ENCODE assay signal across 1 cellular context in the genomic region with DNA sequence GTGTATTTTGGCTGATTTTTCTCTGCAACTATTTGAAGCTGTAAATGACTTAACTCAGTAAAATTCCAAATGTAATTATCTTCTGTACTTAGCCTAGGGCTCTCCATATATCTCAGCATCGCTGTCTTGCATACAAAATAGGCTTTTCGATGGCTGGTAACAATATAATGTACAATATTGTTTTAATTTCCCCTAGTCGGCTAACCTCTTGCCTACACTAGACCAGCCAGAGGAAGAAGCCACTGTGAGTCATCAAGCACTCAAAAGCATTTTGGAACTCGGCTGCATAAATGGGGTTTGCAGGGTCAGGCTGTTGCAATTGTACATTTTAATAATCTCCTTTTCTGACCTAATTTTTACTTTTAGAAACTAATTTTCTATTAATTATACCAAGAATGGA.
TF ChIP-seq lines count a peak whose summit lies in the region.

No MANE protein-coding gene starts in this region.

TF ChIP-seq in IMR-90, 13 proteins besides CTCF, POLR2A, EP300 and RAD21 (continued from another document):
- TF ChIP-seq, protein P1, sequence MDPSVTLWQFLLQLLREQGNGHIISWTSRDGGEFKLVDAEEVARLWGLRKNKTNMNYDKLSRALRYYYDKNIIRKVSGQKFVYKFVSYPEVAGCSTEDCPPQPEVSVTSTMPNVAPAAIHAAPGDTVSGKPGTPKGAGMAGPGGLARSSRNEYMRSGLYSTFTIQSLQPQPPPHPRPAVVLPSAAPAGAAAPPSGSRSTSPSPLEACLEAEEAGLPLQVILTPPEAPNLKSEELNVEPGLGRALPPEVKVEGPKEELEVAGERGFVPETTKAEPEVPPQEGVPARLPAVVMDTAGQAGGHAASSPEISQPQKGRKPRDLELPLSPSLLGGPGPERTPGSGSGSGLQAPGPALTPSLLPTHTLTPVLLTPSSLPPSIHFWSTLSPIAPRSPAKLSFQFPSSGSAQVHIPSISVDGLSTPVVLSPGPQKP (IDR thresholded peaks at IDR 0.05; ENCODE audit: borderline replicate concordance, low read depth, low read length) = no peak
- TF ChIP-seq CEBPB (IDR thresholded peaks at IDR 0.05; ENCODE audit: low read depth, low read length) (peak; percentile 64), MAFK (IDR thresholded peaks at IDR 0.05; ENCODE audit: low read depth, low read length) (no peak), SMC3 (IDR thresholded peaks at IDR 0.05; ENCODE audit: low read depth, low read length) (no peak), RFX5 (IDR thresholded peaks at IDR 0.05; ENCODE audit: low read depth, low read length) (no peak), MAZ (IDR thresholded peaks at IDR 0.05; ENCODE audit: borderline replicate concordance, low read depth, low read length) (no peak), BHLHE40 (IDR thresholded peaks at IDR 0.05; ENCODE audit: low read depth, low read length) (no peak), RCOR1 (IDR thresholded peaks at IDR 0.05; ENCODE audit: insufficient replicate concordance, low read length) (no peak), FOS (IDR thresholded peaks at IDR 0.05; ENCODE audit: low read depth, low read length) (peak; percentile 64; the same call in 1 of the 2 replicates)
- TF ChIP-seq, protein P2, sequence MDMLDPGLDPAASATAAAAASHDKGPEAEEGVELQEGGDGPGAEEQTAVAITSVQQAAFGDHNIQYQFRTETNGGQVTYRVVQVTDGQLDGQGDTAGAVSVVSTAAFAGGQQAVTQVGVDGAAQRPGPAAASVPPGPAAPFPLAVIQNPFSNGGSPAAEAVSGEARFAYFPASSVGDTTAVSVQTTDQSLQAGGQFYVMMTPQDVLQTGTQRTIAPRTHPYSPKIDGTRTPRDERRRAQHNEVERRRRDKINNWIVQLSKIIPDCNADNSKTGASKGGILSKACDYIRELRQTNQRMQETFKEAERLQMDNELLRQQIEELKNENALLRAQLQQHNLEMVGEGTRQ (IDR thresholded peaks at IDR 0.05; ENCODE audit: low read depth, low read length) = no peak
